Comparison of ENCODE assay signal across 8 cellular contexts in the genomic region with DNA sequence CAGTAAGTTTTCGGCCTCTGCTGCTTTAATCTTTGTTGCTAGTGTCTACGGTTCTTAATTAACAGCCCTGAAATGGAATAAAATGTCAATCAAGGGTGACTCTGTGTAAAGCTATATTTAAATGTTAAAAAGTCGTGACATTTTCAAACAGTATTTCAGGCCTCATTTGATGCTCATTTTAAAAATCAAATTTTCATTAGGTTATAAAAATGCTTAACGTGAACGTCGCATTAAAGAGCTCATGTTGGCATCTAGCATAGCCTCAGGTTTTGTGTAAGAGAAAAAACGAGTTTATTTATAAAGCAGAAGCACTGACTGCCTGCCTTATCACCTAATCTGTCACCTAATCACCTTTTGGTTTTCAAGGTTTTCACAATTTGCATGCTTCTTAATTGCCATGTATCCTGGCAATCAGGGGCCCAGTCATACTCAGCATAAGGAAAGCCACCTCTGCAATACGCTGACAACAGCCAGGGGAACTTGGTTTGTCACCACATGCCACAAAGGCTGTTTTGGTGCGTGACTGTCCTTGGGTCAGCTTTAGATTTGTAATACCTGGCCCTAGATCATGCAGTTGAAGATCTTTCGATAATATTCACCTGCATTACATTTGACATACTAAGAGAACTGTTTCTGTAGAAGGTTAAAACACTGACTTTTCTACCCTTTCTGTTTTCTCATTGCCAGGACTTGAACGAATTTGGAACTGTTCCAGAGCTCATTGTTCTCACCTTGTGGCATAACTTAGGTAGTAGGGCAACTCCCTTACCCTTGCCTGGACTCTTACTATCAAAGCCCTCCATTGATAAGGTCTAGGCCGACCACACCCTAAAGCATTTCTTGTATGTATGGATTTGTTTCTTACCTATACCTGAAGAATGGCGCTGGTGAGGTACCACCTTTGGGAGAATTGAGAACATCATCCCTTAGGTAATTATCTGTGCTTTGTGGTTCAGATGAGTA.
DNase-seq lines count a peak whose midpoint lies in the region; ATAC-seq and TF ChIP-seq lines count a peak whose summit lies in the region.

No MANE protein-coding gene starts in this region.

- no peak for TF ChIP-seq POLR2A in right lobe of liver (IDR thresholded peaks at IDR 0.05)

- no peaks in the 10 kb centered on the region for H3K36me3 ChIP-seq in right lobe of liver

- peak; percentile 49 for ATAC-seq in activated CD8-positive, alpha-beta T cell treated with anti-CD3 and anti-CD28 coated beads, Interleukin-2, amount 10 ng/mL, durations not matched to agents 7 days and 5 days
- no peak for ATAC-seq in right lobe of liver
- ATAC-seq in HG02798 (IDR thresholded peaks at IDR 0.05; ENCODE audit: poor library complexity, unreplicated experiment), result no peak
- ATAC-seq in HG03460 (IDR thresholded peaks at IDR 0.05; ENCODE audit: unreplicated experiment), result no peak

- H3K9me3 ChIP-seq in right lobe of liver, result no peaks in the 10 kb centered on the region

- H3K27ac ChIP-seq in right lobe of liver, result peak overlapping the region in 2 of 3 donors; percentile 24 to 36
- no peak overlapping the region for H3K27ac ChIP-seq in caudate nucleus (ENCODE audit: low read depth, low read length)

- DNase-seq in stimulated activated naive CD4-positive, alpha-beta T cell treated with Interleukin-2 at 50 U/mL for 16 hours (lab: John Stamatoyannopoulos, UW), result peak; percentile 56
- DNase-seq in stimulated activated naive CD4-positive, alpha-beta T cell (lab: John Stamatoyannopoulos, UW), result no peak
- peak; percentile 61 for DNase-seq in activated CD8-positive, alpha-beta T cell treated with anti-CD3 and anti-CD28 coated beads, Interleukin-2, amount 10 ng/mL, durations not matched to agents 7 days and 5 days
- no peak for DNase-seq in right lobe of liver
- no peak for DNase-seq in SKM-1 (lab: John Stamatoyannopoulos, UW; ENCODE audit: unreplicated experiment)
- DNase-seq in caudate nucleus (lab: John Stamatoyannopoulos, UW), result no peak

- H3K9me3 Mint-ChIP-seq in activated CD8-positive, alpha-beta T cell treated with anti-CD3 and anti-CD28 coated beads, Interleukin-2, amount 10 ng/mL, durations not matched to agents 7 days and 5 days (ENCODE audit: insufficient read depth), result no peaks in the 10 kb centered on the region

- H3K36me3 Mint-ChIP-seq in activated CD8-positive, alpha-beta T cell treated with anti-CD3 and anti-CD28 coated beads, Interleukin-2, amount 10 ng/mL, durations not matched to agents 7 days and 5 days (ENCODE audit: low read depth), result no peaks in the 10 kb centered on the region

- peaks cover 49% of the 10 kb centered on the region for H3K4me1 Mint-ChIP-seq in activated CD8-positive, alpha-beta T cell treated with anti-CD3 and anti-CD28 coated beads, Interleukin-2, amount 10 ng/mL, durations not matched to agents 7 days and 5 days (ENCODE audit: low read depth)

- no peak overlapping the region for H3K4me3 ChIP-seq in right lobe of liver

- TF ChIP-seq CTCF in right lobe of liver (IDR thresholded peaks at IDR 0.05), result no peak

- peaks cover 17% of the 10 kb centered on the region for H3K27me3 Mint-ChIP-seq in activated CD8-positive, alpha-beta T cell treated with anti-CD3 and anti-CD28 coated beads, Interleukin-2, amount 10 ng/mL, durations not matched to agents 7 days and 5 days (ENCODE audit: low read depth)

- H3K4me3 Mint-ChIP-seq in activated CD8-positive, alpha-beta T cell treated with anti-CD3 and anti-CD28 coated beads, Interleukin-2, amount 10 ng/mL, durations not matched to agents 7 days and 5 days, result peak overlapping the region; percentile 9

- WGBS in right lobe of liver (ENCODE audit: insufficient coverage, low coverage, low lambda C conversion rate, missing lambda C conversion rate), result 34% methylated on average over 13 of the region's 13 CpGs

- CTCF ChIA-PET in activated CD8-positive, alpha-beta T cell treated with anti-CD3 and anti-CD28 coated beads, Interleukin-2, amount 10 ng/mL, durations not matched to agents 7 days and 5 days (lab: Charles Lee), result interaction anchor here (0.6 to 4.4 kb wide), 58 partner anchors 8 to 875 kb away, joined by 3 to 46 read pairs (median 4); partner anchors contain the start of genes B3GLCT and UBE2L5

- POLR2A ChIA-PET in activated CD8-positive, alpha-beta T cell treated with anti-CD3 and anti-CD28 coated beads, Interleukin-2, amount 10 ng/mL, durations not matched to agents 7 days and 5 days (lab: Charles Lee), result interaction anchor here (0.6 kb wide), 1 partner anchor 8 kb away, joined by 3 read pairs; no protein-coding TSS in a partner anchor

- H3K4me1 ChIP-seq in right lobe of liver, result no peaks in the 10 kb centered on the region

- H3K27me3 ChIP-seq in right lobe of liver, result no peaks in the 10 kb centered on the region

- intact Hi-C loops in right lobe of liver (cut with DNase I), result no loop called here

- H3K27ac Mint-ChIP-seq in activated CD8-positive, alpha-beta T cell treated with anti-CD3 and anti-CD28 coated beads, Interleukin-2, amount 10 ng/mL, durations not matched to agents 7 days and 5 days, result peak overlapping the region; percentile 74

Comparison
In these comparisons a context has a peak if more than half of its experiments do, and no peak if none do; other contexts are left out.
1. DNase-seq: peak in stimulated activated naive CD4-positive, alpha-beta T cell treated with Interleukin-2 at 50 U/mL for 16 hours (single experiment) and activated CD8-positive, alpha-beta T cell treated with anti-CD3 and anti-CD28 coated beads, Interleukin-2, amount 10 ng/mL, durations not matched to agents 7 days and 5 days (single experiment); none in stimulated activated naive CD4-positive, alpha-beta T cell (0 of 6), right lobe of liver (0 of 3), SKM-1 (single experiment) and caudate nucleus (0 of 61).